Comparison of ENCODE assay signal across 30 cellular contexts in the genomic region with DNA sequence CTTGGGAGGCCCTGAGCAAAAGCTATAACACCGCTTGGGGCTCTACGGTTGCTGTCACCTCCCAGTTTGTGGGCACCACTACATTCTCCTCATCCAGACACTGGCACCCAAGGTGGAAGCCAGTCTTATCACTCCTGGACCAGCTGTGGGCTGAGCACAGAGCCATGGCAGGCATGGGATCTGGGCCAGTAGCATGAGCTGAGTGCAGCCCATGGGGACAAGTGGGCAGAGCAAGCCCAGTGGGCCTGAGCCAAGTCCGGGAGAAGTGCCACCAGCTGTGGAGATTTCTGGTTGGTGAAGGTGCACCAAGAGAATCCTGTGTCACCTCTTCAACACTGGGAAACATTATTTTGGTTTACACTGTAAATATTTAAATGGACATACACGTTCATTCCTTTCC.
"Had no signal": no experiment of that assay in that cellular context is flagged by ENCODE, and none has a peak within 500 bp of the region (broad histone marks: within the 10 kb centered on the region; RNA-seq: fewer than 3 reads in every experiment).

No MANE protein-coding gene starts in this region.

- ATAC-seq: activated CD4-positive, alpha-beta T cell treated with anti-CD3 and anti-CD28 coated beads for 36 hours; activated CD8-positive, alpha-beta memory T cell treated with anti-CD3 and anti-CD28 coated beads, Interleukin-2, amount 10 ng/mL, durations not matched to agents 7 days and 5 days; activated CD8-positive, alpha-beta T cell treated with anti-CD3 and anti-CD28 coated beads, Interleukin-2, amount 10 ng/mL, durations not matched to agents 7 days and 5 days; activated naive CD8-positive, alpha-beta T cell treated with anti-CD3 and anti-CD28 coated beads, Interleukin-2, amount 50 U/mL, for 24 hours; body of pancreas; esophagus mucosa had no signal

- H3K27me3 Mint-ChIP-seq: activated CD4-positive, alpha-beta memory T cell treated with anti-CD3 and anti-CD28 coated beads for 36 hours; activated CD4-positive, alpha-beta T cell treated with anti-CD3 and anti-CD28 coated beads for 36 hours; activated CD4-positive, alpha-beta T cell treated with anti-CD3 and anti-CD28 coated beads, Interleukin-2, amount 10 ng/mL, durations not matched to agents 24 days and 14 days; activated CD8-positive, alpha-beta memory T cell treated with anti-CD3 and anti-CD28 coated beads, Interleukin-2, amount 10 ng/mL, durations not matched to agents 7 days and 5 days; activated naive CD4-positive, alpha-beta T cell treated with anti-CD3 and anti-CD28 coated beads, Interleukin-2, amount 50 U/mL, for 24 hours; activated naive CD8-positive, alpha-beta T cell treated with anti-CD3 and anti-CD28 coated beads for 36 hours; activated naive CD8-positive, alpha-beta T cell treated with anti-CD3 and anti-CD28 coated beads, Interleukin-2, amount 50 U/mL, for 24 hours; dendritic cell treated with granulocyte-macrophage colony-stimulating factor and Interleukin-4, amounts not matched to agents 40 ng/mL and 50 ng/mL, for 4 days had no signal

- H3K4me3 Mint-ChIP-seq: activated CD4-positive, alpha-beta memory T cell treated with anti-CD3 and anti-CD28 coated beads for 36 hours; activated CD4-positive, alpha-beta T cell treated with anti-CD3 and anti-CD28 coated beads for 36 hours; activated CD4-positive, alpha-beta T cell treated with anti-CD3 and anti-CD28 coated beads, Interleukin-2, amount 10 ng/mL, durations not matched to agents 24 days and 14 days; activated CD8-positive, alpha-beta memory T cell treated with anti-CD3 and anti-CD28 coated beads, Interleukin-2, amount 10 ng/mL, durations not matched to agents 7 days and 5 days; activated CD8-positive, alpha-beta T cell treated with anti-CD3 and anti-CD28 coated beads, Interleukin-2, amount 10 ng/mL, durations not matched to agents 7 days and 5 days; activated naive CD4-positive, alpha-beta T cell treated with anti-CD3 and anti-CD28 coated beads, Interleukin-2, amount 50 U/mL, for 24 hours; activated naive CD8-positive, alpha-beta T cell treated with anti-CD3 and anti-CD28 coated beads for 36 hours; activated naive CD8-positive, alpha-beta T cell treated with anti-CD3 and anti-CD28 coated beads, Interleukin-2, amount 50 U/mL, for 24 hours; activated T-helper 1 cell treated with anti-CD3 and anti-CD28 coated beads, Interleukin-12 subunit alpha, Interleukin-12 subunit beta, Interleukin-2, Interleukin-4 antibody, amounts not matched to agents 30 ng/mL and 10 ng/mL and 1 ng/mL, durations not matched to agents 14 hours and 24 hours and 36 hours; dendritic cell treated with granulocyte-macrophage colony-stimulating factor and Interleukin-4, amounts not matched to agents 40 ng/mL and 50 ng/mL, for 4 days; endodermal cell had no signal

- DNase-seq: activated CD4-positive, alpha-beta memory T cell treated with anti-CD3 and anti-CD28 coated beads for 36 hours; activated CD4-positive, alpha-beta T cell treated with anti-CD3 and anti-CD28 coated beads for 36 hours; activated CD4-positive, alpha-beta T cell treated with anti-CD3 and anti-CD28 coated beads, Interleukin-2, amount 10 ng/mL, durations not matched to agents 24 days and 14 days; activated CD4-positive, CD25-positive, alpha-beta regulatory T cell; activated CD4-positive, CD25-positive, alpha-beta regulatory T cell treated with anti-CD3 and anti-CD28 coated beads, Interleukin-2, amount 50 U/mL, for 72 hours; activated CD8-positive, alpha-beta memory T cell treated with anti-CD3 and anti-CD28 coated beads, Interleukin-2, amount 10 ng/mL, durations not matched to agents 7 days and 5 days; activated CD8-positive, alpha-beta memory T cell treated with anti-CD3 and anti-CD28 coated beads, Interleukin-2, amount 50 U/mL, for 4 hours; activated CD8-positive, alpha-beta T cell treated with anti-CD3 and anti-CD28 coated beads, Interleukin-2, amount 10 ng/mL, durations not matched to agents 7 days and 5 days; activated gamma-delta T cell treated with Interleukin-2 at 50 U/mL for 16 hours; activated naive CD4-positive, alpha-beta T cell treated with Interleukin-2 at 50 U/mL for 16 hours; activated naive CD8-positive, alpha-beta T cell treated with anti-CD3 and anti-CD28 coated beads for 36 hours; activated naive CD8-positive, alpha-beta T cell treated with anti-CD3 and anti-CD28 coated beads, Interleukin-2, amount 50 U/mL, for 24 hours; activated T-cell treated with anti-CD3 and anti-CD28 coated beads, Interleukin-2, amount 50 U/mL, for 1 hour; activated T-cell treated with anti-CD3 and anti-CD28 coated beads, Interleukin-2, amount 50 U/mL, for 48 hours; amygdala; body of pancreas; central memory CD4-positive, alpha-beta T cell; cerebellar nuclear complex; dorsolateral prefrontal cortex; effector memory CD4-positive, alpha-beta T cell; endodermal cell; foreskin fibroblast; T-helper 2 cell had no signal

- H3K4me3 ChIP-seq: adrenal gland, body of pancreas, coronary artery, dorsolateral prefrontal cortex had no signal

- H3K27ac Mint-ChIP-seq: activated CD4-positive, alpha-beta memory T cell treated with anti-CD3 and anti-CD28 coated beads for 36 hours; activated CD4-positive, alpha-beta T cell treated with anti-CD3 and anti-CD28 coated beads for 36 hours; activated CD4-positive, alpha-beta T cell treated with anti-CD3 and anti-CD28 coated beads, Interleukin-2, amount 10 ng/mL, durations not matched to agents 24 days and 14 days; activated CD8-positive, alpha-beta memory T cell treated with anti-CD3 and anti-CD28 coated beads, Interleukin-2, amount 10 ng/mL, durations not matched to agents 7 days and 5 days; activated CD8-positive, alpha-beta T cell treated with anti-CD3 and anti-CD28 coated beads, Interleukin-2, amount 10 ng/mL, durations not matched to agents 7 days and 5 days; activated naive CD4-positive, alpha-beta T cell treated with anti-CD3 and anti-CD28 coated beads, Interleukin-2, amount 50 U/mL, for 24 hours; activated naive CD8-positive, alpha-beta T cell treated with anti-CD3 and anti-CD28 coated beads for 36 hours; activated naive CD8-positive, alpha-beta T cell treated with anti-CD3 and anti-CD28 coated beads, Interleukin-2, amount 50 U/mL, for 24 hours; activated T-helper 1 cell treated with anti-CD3 and anti-CD28 coated beads, Interleukin-12 subunit alpha, Interleukin-12 subunit beta, Interleukin-2, Interleukin-4 antibody, amounts not matched to agents 30 ng/mL and 10 ng/mL and 1 ng/mL, durations not matched to agents 14 hours and 24 hours and 36 hours; activated T-helper 2 cell treated with anti-CD3 and anti-CD28 coated beads, Interferon-gamma antibody, Interleukin-2, Interleukin-4, amounts not matched to agents 10 μg/mL and 5 μg/mL and 100 μg/mL, durations not matched to agents 14 hours and 24 hours and 36 hours; dendritic cell treated with granulocyte-macrophage colony-stimulating factor and Interleukin-4, amounts not matched to agents 40 ng/mL and 50 ng/mL, for 4 days; endodermal cell had no signal

- H3K36me3 Mint-ChIP-seq: activated CD4-positive, alpha-beta memory T cell treated with anti-CD3 and anti-CD28 coated beads for 36 hours; activated CD8-positive, alpha-beta memory T cell treated with anti-CD3 and anti-CD28 coated beads, Interleukin-2, amount 10 ng/mL, durations not matched to agents 7 days and 5 days; activated naive CD4-positive, alpha-beta T cell treated with anti-CD3 and anti-CD28 coated beads, Interleukin-2, amount 50 U/mL, for 24 hours; activated naive CD8-positive, alpha-beta T cell treated with anti-CD3 and anti-CD28 coated beads for 36 hours had no signal

- H3K27ac ChIP-seq: adrenal gland, body of pancreas, coronary artery, dorsolateral prefrontal cortex had no signal

- H3K4me1 ChIP-seq: adrenal gland, body of pancreas had no signal

- H3K4me1 Mint-ChIP-seq: activated CD4-positive, alpha-beta T cell treated with anti-CD3 and anti-CD28 coated beads for 36 hours; activated CD4-positive, alpha-beta T cell treated with anti-CD3 and anti-CD28 coated beads, Interleukin-2, amount 10 ng/mL, durations not matched to agents 24 days and 14 days; activated CD8-positive, alpha-beta memory T cell treated with anti-CD3 and anti-CD28 coated beads, Interleukin-2, amount 10 ng/mL, durations not matched to agents 7 days and 5 days; activated naive CD4-positive, alpha-beta T cell treated with anti-CD3 and anti-CD28 coated beads, Interleukin-2, amount 50 U/mL, for 24 hours; activated naive CD8-positive, alpha-beta T cell treated with anti-CD3 and anti-CD28 coated beads for 36 hours; activated naive CD8-positive, alpha-beta T cell treated with anti-CD3 and anti-CD28 coated beads, Interleukin-2, amount 50 U/mL, for 24 hours; endodermal cell had no signal

- H3K36me3 ChIP-seq: adrenal gland had no signal

- H3K9me3 Mint-ChIP-seq: activated CD4-positive, alpha-beta T cell treated with anti-CD3 and anti-CD28 coated beads, Interleukin-2, amount 10 ng/mL, durations not matched to agents 24 days and 14 days had no signal

- H3K9me3 ChIP-seq: adrenal gland had no signal

- H3K27me3 ChIP-seq: adrenal gland, body of pancreas, dorsolateral prefrontal cortex had no signal
